17 cellular contexts compared by ENCODE assay signal in the genomic region with DNA sequence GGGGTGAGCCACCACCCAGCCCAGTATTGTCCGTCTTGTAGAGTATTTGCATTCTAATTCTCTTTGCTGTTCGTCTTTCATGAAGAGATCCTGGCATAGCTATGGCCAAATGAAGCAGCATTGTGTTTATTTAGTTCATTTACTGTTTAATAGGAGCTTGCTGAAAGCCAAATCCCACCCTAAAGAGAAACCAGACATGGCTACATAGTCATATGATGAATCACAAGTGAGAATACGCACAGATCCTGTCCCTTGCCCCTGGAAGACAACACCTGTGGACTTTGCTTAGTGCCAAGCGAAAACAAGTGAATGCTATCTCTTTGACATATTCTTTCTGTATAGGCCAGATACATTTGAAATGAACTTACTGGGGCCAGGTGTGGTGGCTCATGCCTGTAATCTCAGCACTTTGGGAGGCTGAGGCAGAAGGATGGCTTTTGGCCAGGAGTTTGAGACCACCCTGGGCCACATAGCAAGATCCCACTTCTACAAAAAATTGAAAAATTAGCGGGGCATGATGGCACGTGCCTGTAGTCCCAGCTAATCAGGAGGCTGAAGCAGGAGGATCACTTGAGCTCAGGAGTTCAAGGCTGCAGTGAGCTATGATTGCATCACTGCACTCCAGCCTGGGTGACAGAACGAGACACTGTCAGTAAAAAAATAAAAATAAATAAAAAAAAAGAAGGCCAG. TPM values are rescaled to one million over a fixed set of nuclear protein-coding genes. Genes with fewer than 3 reads are reported as not detected.
DNase-seq lines count a peak whose midpoint lies in the region; ATAC-seq and TF ChIP-seq lines count a peak whose summit lies in the region.
"Had no signal": no experiment of that assay in that cellular context is flagged by ENCODE, and none has a peak within 500 bp of the region (broad histone marks: within the 10 kb centered on the region; RNA-seq: fewer than 3 reads in every experiment).

No MANE protein-coding gene starts in this region.

- peaks cover 9% of the 10 kb centered on the region for H3K4me1 ChIP-seq in foreskin keratinocyte
- no peaks in the 10 kb centered on the region for H3K4me1 ChIP-seq in BE2C
- H3K4me1 ChIP-seq: lower lobe of right lung had no signal

- peak overlapping the region; percentile 25 for H3K27ac Mint-ChIP-seq in activated naive CD4-positive, alpha-beta T cell treated with anti-CD3 and anti-CD28 coated beads, Interleukin-2, amount 50 U/mL, for 24 hours
- H3K27ac Mint-ChIP-seq in activated naive CD4-positive, alpha-beta T cell treated with anti-CD3 and anti-CD28 coated beads, Interleukin-2, amount 50 U/mL, for 72 hours, result peak overlapping the region in 1 of 2 donors; percentile 9
- peak overlapping the region; percentile 59 for H3K27ac Mint-ChIP-seq in stimulated activated naive B cell treated with anti-CD40 and anti-IgM and Interleukin-4, amounts not matched to agents 10 μg/mL and 1 μg/mL and 100 μg/mL, for 72 hours
- H3K27ac Mint-ChIP-seq: activated CD4-positive, alpha-beta memory T cell treated with anti-CD3 and anti-CD28 coated beads for 36 hours had no signal

- H3K27me3 ChIP-seq in foreskin keratinocyte (no peaks in the 10 kb centered on the region), BE2C (no peaks in the 10 kb centered on the region; the same call in 1 of the 2 replicates)

- no peaks in the 10 kb centered on the region for H3K36me3 ChIP-seq in BE2C
- H3K36me3 ChIP-seq: lower lobe of right lung had no signal

- H3K27ac ChIP-seq in foreskin keratinocyte, result peak overlapping the region; percentile 90
- H3K27ac ChIP-seq: lower lobe of right lung had no signal

- peaks cover 5% of the 10 kb centered on the region; the same call in 1 of the 2 replicates for H3K9me3 ChIP-seq in BE2C
- H3K9me3 ChIP-seq: Caco-2, lower lobe of right lung had no signal

- no peak for ATAC-seq in activated naive CD4-positive, alpha-beta T cell treated with anti-CD3 and anti-CD28 coated beads, Interleukin-2, amount 50 U/mL, for 72 hours
- ATAC-seq in foreskin keratinocyte (peak; percentile 42), GM19324 (IDR thresholded peaks at IDR 0.05; ENCODE audit: low FRiP score, unreplicated experiment) (no peak), GM19023 (IDR thresholded peaks at IDR 0.05; ENCODE audit: unreplicated experiment) (no peak)
- no peak for ATAC-seq in stimulated activated naive B cell treated with anti-CD40 and anti-IgM and Interleukin-4, amounts not matched to agents 10 μg/mL and 1 μg/mL and 100 μg/mL, for 72 hours (replicated peaks)
- ATAC-seq: lower lobe of right lung, Panc1 had no signal

- H3K4me3 ChIP-seq in BE2C (ENCODE audit: low read depth, low read length), result no peak overlapping the region
- H3K4me3 ChIP-seq: lower lobe of right lung, skin epidermis had no signal

- no peaks in the 10 kb centered on the region for H3K9me3 Mint-ChIP-seq in activated naive CD4-positive, alpha-beta T cell treated with anti-CD3 and anti-CD28 coated beads, Interleukin-2, amount 50 U/mL, for 24 hours
- peaks cover 0 to 15% of the 10 kb centered on the region in 2 donors for H3K9me3 Mint-ChIP-seq in activated naive CD4-positive, alpha-beta T cell treated with anti-CD3 and anti-CD28 coated beads, Interleukin-2, amount 50 U/mL, for 72 hours
- peaks cover 4 to 7% of the 10 kb centered on the region in 2 donors for H3K9me3 Mint-ChIP-seq in stimulated activated naive B cell treated with anti-CD40 and anti-IgM and Interleukin-4, amounts not matched to agents 10 μg/mL and 1 μg/mL and 100 μg/mL, for 72 hours
- H3K9me3 Mint-ChIP-seq: central memory CD8-positive, alpha-beta T cell had no signal

- no peaks in the 10 kb centered on the region for H3K27me3 Mint-ChIP-seq in activated naive CD4-positive, alpha-beta T cell treated with anti-CD3 and anti-CD28 coated beads, Interleukin-2, amount 50 U/mL, for 24 hours
- no peaks in the 10 kb centered on the region for H3K27me3 Mint-ChIP-seq in stimulated activated naive B cell treated with anti-CD40 and anti-IgM and Interleukin-4, amounts not matched to agents 10 μg/mL and 1 μg/mL and 100 μg/mL, for 72 hours
- H3K27me3 Mint-ChIP-seq: activated CD4-positive, alpha-beta memory T cell treated with anti-CD3 and anti-CD28 coated beads for 36 hours; central memory CD8-positive, alpha-beta T cell had no signal

- H3K4me1 Mint-ChIP-seq in activated naive CD4-positive, alpha-beta T cell treated with anti-CD3 and anti-CD28 coated beads, Interleukin-2, amount 50 U/mL, for 24 hours, result peaks cover 19% of the 10 kb centered on the region
- H3K4me1 Mint-ChIP-seq in stimulated activated naive B cell treated with anti-CD40 and anti-IgM and Interleukin-4, amounts not matched to agents 10 μg/mL and 1 μg/mL and 100 μg/mL, for 72 hours, result peaks cover 27 to 41% of the 10 kb centered on the region in 2 donors

- TF ChIP-seq CTCF in foreskin keratinocyte (conservative IDR thresholded peaks at IDR 0.05) (no peak), BE2C (IDR thresholded peaks at IDR 0.05; ENCODE audit: low read depth, low read length) (no peak)

- peaks cover 6% of the 10 kb centered on the region for H3K36me3 Mint-ChIP-seq in activated naive CD4-positive, alpha-beta T cell treated with anti-CD3 and anti-CD28 coated beads, Interleukin-2, amount 50 U/mL, for 24 hours
- H3K36me3 Mint-ChIP-seq in activated naive CD4-positive, alpha-beta T cell treated with anti-CD3 and anti-CD28 coated beads, Interleukin-2, amount 50 U/mL, for 72 hours, result peaks cover 4 to 29% of the 10 kb centered on the region in 2 donors
- H3K36me3 Mint-ChIP-seq in stimulated activated naive B cell treated with anti-CD40 and anti-IgM and Interleukin-4, amounts not matched to agents 10 μg/mL and 1 μg/mL and 100 μg/mL, for 72 hours, result peaks cover 9 to 27% of the 10 kb centered on the region in 2 donors

- no peak overlapping the region for H3K4me3 Mint-ChIP-seq in activated naive CD4-positive, alpha-beta T cell treated with anti-CD3 and anti-CD28 coated beads, Interleukin-2, amount 50 U/mL, for 24 hours
- H3K4me3 Mint-ChIP-seq in stimulated activated naive B cell treated with anti-CD40 and anti-IgM and Interleukin-4, amounts not matched to agents 10 μg/mL and 1 μg/mL and 100 μg/mL, for 72 hours, result no peak overlapping the region
- H3K4me3 Mint-ChIP-seq: activated CD4-positive, alpha-beta memory T cell treated with anti-CD3 and anti-CD28 coated beads for 36 hours; central memory CD8-positive, alpha-beta T cell had no signal

- no peak for DNase-seq in activated naive CD4-positive, alpha-beta T cell treated with anti-CD3 and anti-CD28 coated beads, Interleukin-2, amount 50 U/mL, for 72 hours (ENCODE audit: low spot score in 2 of 2)
- DNase-seq in SW480 (ENCODE audit: low spot score) (peak; percentile 60), foreskin keratinocyte (peak; percentile 71 to 80), BE2C (no peak)
- no peak for DNase-seq in stimulated activated naive B cell treated with anti-CD40 and anti-IgM and Interleukin-4, amounts not matched to agents 10 μg/mL and 1 μg/mL and 100 μg/mL, for 72 hours
- DNase-seq: activated CD4-positive, alpha-beta memory T cell treated with anti-CD3 and anti-CD28 coated beads for 36 hours; activated effector memory CD4-positive, alpha-beta T cell treated with anti-CD3 and anti-CD28 coated beads, Interleukin-2, amount 50 U/mL, for 16 hours; Caco-2; lower lobe of right lung; NCI-H1092 treated with DMSO at 0.1 percent for 48 hours; NCI-H226 had no signal

RNA-seq across cellular contexts. Expression of gene ARFGAP3, which starts 5.1 kb away (rescaled TPM):
- 10 to 100 TPM; 23.3 to 47.3 TPM for total RNA-seq in activated naive CD4-positive, alpha-beta T cell treated with anti-CD3 and anti-CD28 coated beads, Interleukin-2, amount 50 U/mL, for 72 hours
- total RNA-seq in foreskin keratinocyte, result 31.8 and 39.9 TPM in 2 replicates
- 15.0 and 19.1 TPM in 2 replicates for polyA plus RNA-seq in foreskin keratinocyte
- polyA plus RNA-seq in BE2C (2012; ENCODE audit: insufficient read depth, insufficient read length, low read depth), result 14.9 TPM

Comparison
In these comparisons a context has a peak if more than half of its experiments do, and no peak if none do; other contexts are left out.
1. DNase-seq: peak in SW480 (single experiment) and foreskin keratinocyte (2 of 2); none in activated naive CD4-positive, alpha-beta T cell treated with anti-CD3 and anti-CD28 coated beads, Interleukin-2, amount 50 U/mL, for 72 hours (0 of 2), stimulated activated naive B cell treated with anti-CD40 and anti-IgM and Interleukin-4, amounts not matched to agents 10 μg/mL and 1 μg/mL and 100 μg/mL, for 72 hours (single experiment) and BE2C (single experiment).